In the genomic region with DNA sequence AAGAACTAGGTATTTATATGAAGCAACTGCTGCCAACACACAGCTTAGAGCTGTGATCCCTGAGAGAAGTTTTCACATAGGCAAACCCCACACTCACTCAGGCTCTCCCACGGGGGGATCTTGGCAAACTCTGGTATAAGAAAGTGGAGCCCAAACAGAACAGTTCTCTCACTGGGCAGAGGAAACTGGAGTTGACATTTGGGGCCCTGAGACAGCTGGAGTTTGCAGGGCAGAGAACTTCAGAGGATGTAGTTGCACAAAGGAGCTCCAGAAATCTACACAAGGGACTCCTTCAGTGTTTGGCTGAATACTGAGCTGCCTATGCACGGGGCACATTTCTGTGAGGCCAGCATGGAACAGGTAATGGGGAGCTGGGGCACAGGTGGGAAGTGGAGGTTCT, we compare ENCODE assay signal across 30 cellular contexts.
"Had no signal": no experiment of that assay in that cellular context is flagged by ENCODE, and none has a peak within 500 bp of the region (broad histone marks: within the 10 kb centered on the region; RNA-seq: fewer than 3 reads in every experiment).

No MANE protein-coding gene starts in this region.

- H3K36me3 ChIP-seq: MG63, Peyer's patch, SJSA1 had no signal

- H3K9ac ChIP-seq: SK-N-SH had no signal

- H3K4me3 ChIP-seq: MG63, Peyer's patch, SJSA1 had no signal

- H3K27me3 ChIP-seq: MG63, Peyer's patch, SJSA1 had no signal

- DNase-seq: activated CD4-positive, alpha-beta T cell treated with anti-CD3 and anti-CD28 coated beads for 36 hours; activated CD4-positive, alpha-beta T cell treated with anti-CD3 and anti-CD28 coated beads, Interleukin-2, amount 10 ng/mL, durations not matched to agents 7 days and 5 days; activated CD4-positive, alpha-beta T cell treated with anti-CD3 and anti-CD28 coated beads, Interleukin-2, amount 50 U/mL, for 48 hours; activated effector memory CD4-positive, alpha-beta T cell treated with Interleukin-2 at 50 U/mL for 16 hours; activated naive CD4-positive, alpha-beta T cell treated with anti-CD3 and anti-CD28 coated beads, Interleukin-2, amount 10 ng/mL, durations not matched to agents 7 days and 5 days; activated naive CD8-positive, alpha-beta T cell treated with anti-CD3 and anti-CD28 coated beads, Interleukin-2, amount 50 U/mL, for 24 hours; activated T-cell treated with anti-CD3 and anti-CD28 coated beads, Interleukin-2, amount 50 U/mL, for 48 hours; anterior cingulate cortex; caudate nucleus; Kasumi-1; KG1; MG63; NCI-H1048; NCI-H1105 treated with DMSO at 0.1 percent for 48 hours; NCI-H1436; NCI-H1694; NCI-H1930; NCI-H2171; NCI-H510A; NCI-H526; NCI-H748 treated with DMSO at 0.1 percent for 48 hours; NK-92 treated with Interleukin-12 subunit alpha and Interleukin-12 subunit beta, amount 100 ng/mL, for 24 hours; PC-3; RPMI8226; SHP77 treated with DMSO at 0.1 percent for 48 hours; SK-N-SH had no signal

- H3K9me3 ChIP-seq: MG63, Peyer's patch, SJSA1, SK-N-SH had no signal

- H3K4me1 ChIP-seq: SJSA1 had no signal

- ATAC-seq: activated CD4-positive, alpha-beta T cell treated with anti-CD3 and anti-CD28 coated beads for 36 hours; activated CD4-positive, CD25-positive, alpha-beta regulatory T cell treated with anti-CD3 and anti-CD28 coated beads, Interleukin-2, amount 50 U/mL, for 24 hours; activated naive CD8-positive, alpha-beta T cell treated with anti-CD3 and anti-CD28 coated beads, Interleukin-2, amount 50 U/mL, for 24 hours; PC-3; WTC11 had no signal

- H3K27ac ChIP-seq: Peyer's patch, SJSA1 had no signal
